In genomic region chr2:204325468-204325867, GRCh38 we compare ENCODE assay signal across 1 cellular context.
TF ChIP-seq lines count a peak whose summit lies in the region.

No MANE protein-coding gene starts in this region.

TF ChIP-seq in IMR-90, 13 proteins besides CTCF, POLR2A, EP300 and RAD21 (continued from another document):
- no peak for TF ChIP-seq ELK1 (IDR thresholded peaks at IDR 0.05; ENCODE audit: borderline replicate concordance, low read depth, low read length)
- peak; percentile 93 for TF ChIP-seq SMC3 (IDR thresholded peaks at IDR 0.05; ENCODE audit: low read depth, low read length)
